10 cellular contexts compared by ENCODE assay signal in the genomic region with DNA sequence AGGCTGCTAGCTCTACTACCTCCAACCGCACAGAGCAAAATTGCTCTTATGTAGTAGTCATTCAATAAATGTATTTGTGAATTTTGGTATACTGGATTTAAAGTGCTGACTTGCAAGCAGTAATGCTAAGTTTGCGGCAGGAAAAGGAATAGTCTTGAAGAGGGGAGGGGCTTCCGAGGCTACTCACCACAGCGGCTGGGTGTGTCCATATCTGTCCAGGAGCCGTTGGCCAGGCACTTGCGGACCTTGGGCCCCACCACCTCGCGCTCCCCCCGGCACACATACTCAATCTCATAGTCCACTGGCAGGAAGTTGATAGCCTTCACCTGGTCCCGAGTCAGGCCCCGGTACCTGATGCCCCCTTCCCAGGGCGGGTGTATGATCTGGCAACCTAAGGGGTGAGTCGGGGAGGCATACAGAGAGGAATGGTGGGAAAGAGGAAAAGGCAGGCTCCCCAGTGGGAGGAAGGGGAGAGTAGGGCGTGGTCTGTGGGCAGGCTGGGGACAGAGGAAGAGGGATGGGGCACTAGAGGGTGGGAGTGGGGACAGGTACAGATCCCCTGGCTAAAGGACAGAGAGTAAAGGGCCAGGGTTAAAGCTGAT. TPM values are rescaled to one million over a fixed set of nuclear protein-coding genes. Genes with fewer than 3 reads are reported as not detected.
DNase-seq lines count a peak whose midpoint lies in the region; ATAC-seq and TF ChIP-seq lines count a peak whose summit lies in the region.
"Had no signal": no experiment of that assay in that cellular context is flagged by ENCODE, and none has a peak within 500 bp of the region (broad histone marks: within the 10 kb centered on the region; RNA-seq: fewer than 3 reads in every experiment).

No MANE protein-coding gene starts in this region.

- no peak for DNase-seq in OCI-LY7 (ENCODE audit: low spot score)
- DNase-seq in SIG-M5 (lab: John Stamatoyannopoulos, UW): no peak
- no peak for DNase-seq in activated CD4-positive, alpha-beta T cell treated with anti-CD3 and anti-CD28 coated beads for 4 hours
- DNase-seq: activated effector memory CD4-positive, alpha-beta T cell treated with anti-CD3 and anti-CD28 coated beads, Interleukin-2, amount 50 U/mL, for 16 hours; head of caudate nucleus had no signal

- POLR2A ChIA-PET in OCI-LY7 (lab: Charles Lee): no interaction called here

- H3K9me2 ChIP-seq in DOHH2 (replicated peaks; ENCODE audit: control insufficient read depth, low read length) (no peaks in the 10 kb centered on the region), OCI-LY7 (ENCODE audit: insufficient read depth, low read length) (no peaks in the 10 kb centered on the region), neural cell (ENCODE audit: insufficient read depth, low read length) (no peaks in the 10 kb centered on the region)

- no peak overlapping the region for H3K27ac ChIP-seq in DOHH2 (ENCODE audit: low read depth, low read length)
- H3K27ac ChIP-seq in OCI-LY7 (ENCODE audit: low read depth, low read length, poor library complexity, severe bottlenecking): no peak overlapping the region
- H3K27ac ChIP-seq in neural cell (ENCODE audit: low read length): no peak overlapping the region

- no peaks in the 10 kb centered on the region for H3K9me3 Mint-ChIP-seq in dendritic cell treated with granulocyte-macrophage colony-stimulating factor and Interleukin-4, amounts not matched to agents 40 ng/mL and 50 ng/mL, for 4 days

- BruUV-seq in OCI-LY7 (replicated peaks; lab: Mats Ljungman, UMichigan): no TSS peak

- H3F3A ChIP-seq in DOHH2 (ENCODE audit: control insufficient read depth, insufficient read depth) (peaks cover 22% of the 10 kb centered on the region), neural cell (ENCODE audit: insufficient read depth, low read length, poor library complexity, severe bottlenecking) (no peaks in the 10 kb centered on the region)

- peaks cover 57% of the 10 kb centered on the region for H3K4me1 Mint-ChIP-seq in dendritic cell treated with granulocyte-macrophage colony-stimulating factor and Interleukin-4, amounts not matched to agents 40 ng/mL and 50 ng/mL, for 4 days (ENCODE audit: low read depth)

- H3K27ac Mint-ChIP-seq in dendritic cell treated with granulocyte-macrophage colony-stimulating factor and Interleukin-4, amounts not matched to agents 40 ng/mL and 50 ng/mL, for 4 days: peak overlapping the region; percentile 55

- H2AFZ ChIP-seq in OCI-LY7 (ENCODE audit: low read length) (no peak overlapping the region), neural cell (ENCODE audit: low read depth, low read length) (no peak overlapping the region)

- H3K79me2 ChIP-seq in DOHH2 (ENCODE audit: control insufficient read depth, low read length): no peaks in the 10 kb centered on the region
- H3K79me2 ChIP-seq in OCI-LY7 (ENCODE audit: insufficient read depth, low read depth, low read length): no peaks in the 10 kb centered on the region
- H3K79me2 ChIP-seq in neural cell (replicated peaks; ENCODE audit: insufficient read depth, low read length): peaks cover 19% of the 10 kb centered on the region

- H3K9me3 ChIP-seq in DOHH2 (ENCODE audit: control insufficient read depth, insufficient read depth, low read length): no peaks in the 10 kb centered on the region
- H3K9me3 ChIP-seq in OCI-LY7 (ENCODE audit: low read length): no peaks in the 10 kb centered on the region
- no peaks in the 10 kb centered on the region for H3K9me3 ChIP-seq in neural cell (ENCODE audit: low read length)

- ATAC-seq in HG03097 (IDR thresholded peaks at IDR 0.05; ENCODE audit: low FRiP score, unreplicated experiment) (no peak), GM21390 (IDR thresholded peaks at IDR 0.05; ENCODE audit: unreplicated experiment) (no peak)

- peaks cover 54% of the 10 kb centered on the region for H3K27me3 Mint-ChIP-seq in dendritic cell treated with granulocyte-macrophage colony-stimulating factor and Interleukin-4, amounts not matched to agents 40 ng/mL and 50 ng/mL, for 4 days

- H3K36me3 Mint-ChIP-seq in dendritic cell treated with granulocyte-macrophage colony-stimulating factor and Interleukin-4, amounts not matched to agents 40 ng/mL and 50 ng/mL, for 4 days (ENCODE audit: low read depth): peaks cover 31% of the 10 kb centered on the region

- intact Hi-C loops in OCI-LY7 (cut with micrococcal nuclease; ENCODE audit: unreplicated experiment): no loop called here
- intact Hi-C loops in dendritic cell treated with granulocyte-macrophage colony-stimulating factor and Interleukin-4, amounts not matched to agents 40 ng/mL and 50 ng/mL, for 4 days (cut with micrococcal nuclease): no loop called here

- no peaks in the 10 kb centered on the region for H3K27me3 ChIP-seq in DOHH2 (ENCODE audit: control insufficient read depth, low read length)
- no peaks in the 10 kb centered on the region for H3K27me3 ChIP-seq in neural cell (ENCODE audit: insufficient read depth, low read depth, low read length)

- H3K4me3 ChIP-seq in DOHH2 (ENCODE audit: low read length): peak overlapping the region; percentile 92; the same call in 1 of the 2 replicates
- H3K4me3 ChIP-seq in OCI-LY7 (ENCODE audit: low read depth, low read length, poor library complexity, severe bottlenecking): no peak overlapping the region
- H3K4me3 ChIP-seq in neural cell (ENCODE audit: low read length): peak overlapping the region; percentile 69

- TF ChIP-seq EP300 in neural cell (conservative IDR thresholded peaks at IDR 0.05; ENCODE audit: poor library complexity, severe bottlenecking): no peak

- peaks cover 6% of the 10 kb centered on the region; the same call in 1 of the 2 replicates for H4K20me1 ChIP-seq in DOHH2 (ENCODE audit: control insufficient read depth, insufficient read depth, low read depth, low read length)
- no peaks in the 10 kb centered on the region; the same call in 1 of the 2 replicates for H4K20me1 ChIP-seq in OCI-LY7 (ENCODE audit: insufficient read depth, low read length)
- no peaks in the 10 kb centered on the region for H4K20me1 ChIP-seq in neural cell (ENCODE audit: insufficient read depth)

- TF ChIP-seq RAD21 in neural cell (conservative IDR thresholded peaks at IDR 0.05): no peak

- H3K9ac ChIP-seq in neural cell (ENCODE audit: low read length): peak overlapping the region; percentile 95

- H3K4me3 Mint-ChIP-seq in dendritic cell treated with granulocyte-macrophage colony-stimulating factor and Interleukin-4, amounts not matched to agents 40 ng/mL and 50 ng/mL, for 4 days: peak overlapping the region; percentile 86

- H3K36me3 ChIP-seq in DOHH2 (ENCODE audit: control insufficient read depth, low read length) (no peaks in the 10 kb centered on the region), OCI-LY7 (ENCODE audit: insufficient read depth, low read length) (no peaks in the 10 kb centered on the region), neural cell (ENCODE audit: insufficient read depth, low read length) (no peaks in the 10 kb centered on the region)

- CTCF ChIA-PET in OCI-LY7 (lab: Charles Lee; ENCODE audit: unreplicated experiment): interaction anchor here (0.5 kb wide), 1 partner anchor 335 kb away, joined by 9 read pairs; no protein-coding TSS in a partner anchor

- H3K4me1 ChIP-seq in DOHH2 (ENCODE audit: control insufficient read depth, low read length) (peaks cover 56% of the 10 kb centered on the region), OCI-LY7 (ENCODE audit: insufficient read depth, low read length, poor library complexity, severe bottlenecking) (peaks cover 38% of the 10 kb centered on the region)

- H3K4me2 ChIP-seq in DOHH2 (ENCODE audit: low read length): peak overlapping the region; percentile 99
- peak overlapping the region; percentile 90 for H3K4me2 ChIP-seq in OCI-LY7 (ENCODE audit: low read length)
- H3K4me2 ChIP-seq in neural cell (ENCODE audit: low read length): peak overlapping the region; percentile 99

- no peak for TF ChIP-seq CTCF in DOHH2 (IDR thresholded peaks at IDR 0.05; ENCODE audit: low read depth, low read length, poor library complexity, severe bottlenecking)
- no peak for TF ChIP-seq CTCF in OCI-LY7 (conservative IDR thresholded peaks at IDR 0.05; ENCODE audit: low read length)
- no peak for TF ChIP-seq CTCF in neural cell (IDR thresholded peaks at IDR 0.05; ENCODE audit: poor library complexity, severe bottlenecking)

TF ChIP-seq in neural cell, 6 proteins besides CTCF, POLR2A, EP300 and RAD21 (continues in another document):
- TF ChIP-seq EZH2 (IDR thresholded peaks at IDR 0.05; ENCODE audit: borderline replicate concordance, insufficient read depth, low read length, poor library complexity, severe bottlenecking): no peak

RNA-seq across cellular contexts. Expression of a gene that starts 1.7 kb away (rescaled TPM):
- total RNA-seq in OCI-LY7 (2014; rRNA removed; shearing (Covaris generic)): 12.9 and 21.6 TPM in 2 replicates
- total RNA-seq in OCI-LY7 (2022): 33.6 and 37.1 TPM in 2 replicates
- polyA plus RNA-seq in neural cell: 108 and 120 TPM in 2 replicates
- polyA minus RNA-seq in neural cell: 212 and 216 TPM in 2 replicates

RNA-seq across cellular contexts. Expression of a gene that starts 25.6 kb away (rescaled TPM):
- not detected in 2 replicates for total RNA-seq in OCI-LY7 (2014; rRNA removed; shearing (Covaris generic))
- not detected in 2 replicates for total RNA-seq in OCI-LY7 (2022)
- not detected in 2 replicates for polyA plus RNA-seq in neural cell
- 0.49 TPM in 1 of 2 replicates, not detected in the other for polyA minus RNA-seq in neural cell

RNA-seq across cellular contexts. Expression of a gene that starts 46.4 kb away (rescaled TPM):
- total RNA-seq in OCI-LY7 (2014; rRNA removed; shearing (Covaris generic)): not detected in 2 replicates
- not detected in 2 replicates for total RNA-seq in OCI-LY7 (2022)
- polyA plus RNA-seq in neural cell: not detected in 2 replicates
- polyA minus RNA-seq in neural cell: not detected in 2 replicates

RNA-seq across cellular contexts. Expression of a gene that starts 49.6 kb away (rescaled TPM):
- total RNA-seq in OCI-LY7 (2014; rRNA removed; shearing (Covaris generic)): not detected in 2 replicates
- total RNA-seq in OCI-LY7 (2022): not detected in 2 replicates
- polyA plus RNA-seq in neural cell: not detected in 2 replicates
- not detected in 2 replicates for polyA minus RNA-seq in neural cell
